In the genomic region with DNA sequence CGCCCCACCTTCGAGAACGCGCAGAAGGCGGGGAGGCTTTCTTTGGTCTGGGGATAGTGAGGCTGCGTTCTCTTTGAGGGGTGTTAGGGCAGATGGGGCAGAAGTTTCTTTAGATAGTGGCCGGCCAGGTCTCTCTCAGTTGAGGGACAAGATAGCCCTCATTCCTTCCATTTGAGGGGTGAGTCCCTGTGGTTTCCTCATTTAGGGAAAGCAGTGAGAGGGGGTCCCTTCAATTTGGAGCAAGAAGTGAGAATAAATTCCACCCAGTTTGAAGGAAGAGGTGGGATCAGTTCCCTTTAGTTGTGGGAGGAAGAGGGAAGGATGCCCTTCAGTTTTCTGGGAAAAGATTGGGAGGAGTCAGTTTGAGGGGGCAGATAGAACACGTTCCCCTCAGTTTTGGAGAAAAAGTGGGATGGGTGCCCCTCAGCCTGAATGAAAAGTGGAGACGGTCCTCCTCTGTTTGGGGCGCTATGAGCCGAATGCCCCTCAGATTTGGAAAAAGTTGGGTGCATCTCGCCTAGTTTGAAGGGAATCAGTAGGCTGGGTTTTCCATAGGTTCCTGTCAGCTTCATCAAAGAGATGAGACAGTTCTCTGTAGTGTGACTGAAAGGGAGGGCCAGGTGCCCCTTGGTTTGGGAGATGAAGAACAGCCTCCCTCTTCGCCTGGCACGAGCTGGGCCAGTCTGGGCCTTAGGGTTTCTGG, we compare ENCODE assay signal across 8 cellular contexts. TPM values are rescaled to one million over a fixed set of nuclear protein-coding genes. Genes with fewer than 3 reads are reported as not detected.
DNase-seq lines count a peak whose midpoint lies in the region; FAIRE-seq and TF ChIP-seq lines count a peak whose summit lies in the region.

No MANE protein-coding gene starts in this region.

- peaks cover 0 to 5% of the 10 kb centered on the region in 2 donors for H3K4me1 ChIP-seq in small intestine (ENCODE audit: control insufficient read depth in 2 of 2, insufficient read depth in 1 of 2, low read depth in 1 of 2, low read length in 1 of 2)

- no peaks in the 10 kb centered on the region for H3K36me3 ChIP-seq in small intestine (ENCODE audit: control insufficient read depth in 2 of 2, insufficient read depth in 2 of 2, low read length in 2 of 2)

- no peak for FAIRE-seq in small intestine (lab: Jason Lieb, UNC)

- H3K4me3 ChIP-seq in small intestine (ENCODE audit: low read depth in 1 of 2, low read length in 2 of 2): peak overlapping the region; percentile 21 to 35

- peak overlapping the region in 1 of 2 donors; percentile 5 for H3K27ac ChIP-seq in small intestine (ENCODE audit: low read depth in 1 of 2, low read length in 1 of 2)

- H3K9me3 ChIP-seq in small intestine (ENCODE audit: control insufficient read depth, low read depth): no peaks in the 10 kb centered on the region

- H3K9me3 Mint-ChIP-seq in glutamatergic neuron (ENCODE audit: unreplicated experiment): peaks cover 10% of the 10 kb centered on the region

- peak; percentile 53 for DNase-seq in DMS53 (lab: John Stamatoyannopoulos, UW)
- DNase-seq in DMS53 treated with DMSO at 0.1 percent for 48 hours (lab: John Stamatoyannopoulos, UW; ENCODE audit: unreplicated experiment): no peak
- peak; percentile 41 for DNase-seq in SW480 (ENCODE audit: low spot score)
- no peak for DNase-seq in glutamatergic neuron
- DNase-seq in small intestine: no peak
- DNase-seq in GOT3 (lab: John Stamatoyannopoulos, UW): no peak
- DNase-seq in Kasumi-1 (lab: John Stamatoyannopoulos, UW): no peak
- no peak for DNase-seq in NOMO-1 (lab: John Stamatoyannopoulos, UW; ENCODE audit: unreplicated experiment in 2 of 2)

- H3K36me3 Mint-ChIP-seq in glutamatergic neuron (ENCODE audit: unreplicated experiment): peaks cover 5% of the 10 kb centered on the region

- H3K27me3 Mint-ChIP-seq in glutamatergic neuron (ENCODE audit: unreplicated experiment): peaks cover 24% of the 10 kb centered on the region

- no peak for TF ChIP-seq CTCF in glutamatergic neuron (IDR thresholded peaks at IDR 0.05; ENCODE audit: partially characterized antibody, unreplicated experiment)

- 3 to 5% (median 4%) methylated on average over 14 of the region's 14 CpGs for WGBS in small intestine, 3 donors

- H3K4me1 Mint-ChIP-seq in glutamatergic neuron (ENCODE audit: low read depth, unreplicated experiment): peaks cover 21% of the 10 kb centered on the region

- peak overlapping the region; percentile 92 for H3K4me3 Mint-ChIP-seq in glutamatergic neuron (ENCODE audit: unreplicated experiment)

- H3K27me3 ChIP-seq in small intestine (ENCODE audit: control insufficient read depth in 2 of 2, insufficient read depth in 2 of 2, low read length in 2 of 2): peaks cover 0 to 3% of the 10 kb centered on the region in 2 donors

- H3K27ac Mint-ChIP-seq in glutamatergic neuron (ENCODE audit: unreplicated experiment): no peak overlapping the region

RNA-seq across cellular contexts. Expression of gene FHOD1, which starts 0.6 kb away (rescaled TPM):
- 18.8 TPM for total RNA-seq in glutamatergic neuron (ENCODE audit: unreplicated experiment)
- 10 to 100 TPM; 12.8 to 19.7 (median 18.9) TPM for polyA plus RNA-seq in small intestine

RNA-seq across cellular contexts. Expression of gene SLC9A5, which starts 0.9 kb away (rescaled TPM):
- 1.4 TPM for total RNA-seq in glutamatergic neuron (ENCODE audit: unreplicated experiment)
- under 1 TPM in 2 of 3 donors, not detected in 1; 0.39 to 0.54 TPM for polyA plus RNA-seq in small intestine

RNA-seq across cellular contexts. Expression of gene TMEM208, which starts 20.9 kb away (rescaled TPM):
- total RNA-seq in glutamatergic neuron (ENCODE audit: unreplicated experiment): 42.6 TPM
- 100 to 1,000 TPM in 2 of 3 donors, 10 to 100 TPM in 1; 83.2 to 153 (median 121) TPM for polyA plus RNA-seq in small intestine

RNA-seq across cellular contexts. Expression of gene PLEKHG4, which starts 31.5 kb away (rescaled TPM):
- total RNA-seq in glutamatergic neuron (ENCODE audit: unreplicated experiment): 3.4 TPM
- polyA plus RNA-seq in small intestine: 1 to 10 TPM; 1.6 to 5.2 (median 4.7) TPM

RNA-seq across cellular contexts. Expression of gene ELMO3, which starts 48.9 kb away (rescaled TPM):
- total RNA-seq in glutamatergic neuron (ENCODE audit: unreplicated experiment): 2.1 TPM
- 100 to 1,000 TPM in 1 of 3 donors, 10 to 100 TPM in 2; 36.3 to 101 (median 89.7) TPM for polyA plus RNA-seq in small intestine

Comparison
In these comparisons a context has a peak if more than half of its experiments do, and no peak if none do; other contexts are left out.
1. DNase-seq: peak in DMS53 (single experiment) and SW480 (single experiment); none in DMS53 treated with DMSO at 0.1 percent for 48 hours (single experiment), glutamatergic neuron (single experiment), small intestine (single experiment), GOT3 (single experiment), Kasumi-1 (0 of 2) and NOMO-1 (0 of 2).